Comparison of ENCODE assay signal across 2 cellular contexts in the genomic region with DNA sequence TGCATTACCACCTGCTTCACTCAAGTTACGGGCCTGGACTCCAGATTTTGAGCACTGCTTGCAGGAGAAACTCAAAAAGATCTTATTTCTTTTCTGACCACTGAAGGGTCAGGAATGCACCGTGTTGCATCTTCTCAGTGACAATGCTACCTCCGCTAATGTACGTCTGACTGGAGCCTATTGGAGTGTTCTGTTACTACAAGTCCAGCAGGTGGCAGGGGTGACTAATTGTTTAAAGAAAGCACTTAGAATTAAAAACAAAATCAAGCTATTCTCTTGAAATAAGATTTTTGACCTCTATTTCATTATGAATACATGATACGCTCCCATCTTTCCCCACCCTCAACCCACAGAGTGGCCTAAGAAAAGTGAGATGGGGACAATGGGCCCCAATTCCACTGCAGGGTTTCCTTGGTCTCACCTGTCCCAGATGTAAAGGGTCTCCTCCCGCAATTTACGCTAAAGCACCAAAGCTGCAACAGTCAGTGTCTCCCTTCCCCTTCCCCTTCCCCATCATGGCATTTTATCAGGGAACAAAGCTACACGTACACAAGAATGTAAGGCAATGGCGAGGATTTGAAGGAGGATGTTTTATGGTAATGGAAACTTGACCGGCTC.
TF ChIP-seq lines count a peak whose summit lies in the region.

No MANE protein-coding gene starts in this region.

TF ChIP-seq in HCT116, 20 proteins besides CTCF, POLR2A, EP300 and RAD21:
- TF ChIP-seq JUND (IDR thresholded peaks at IDR 0.05) (no peak), POLR2AphosphoS5 (IDR thresholded peaks at IDR 0.05; ENCODE audit: low read depth, low read length) (no peak), CBX3 (IDR thresholded peaks at IDR 0.05; ENCODE audit: low read depth) (no peak), ZFX (IDR thresholded peaks at IDR 0.05) (no peak), EZH2phosphoT487 (IDR thresholded peaks at IDR 0.05; ENCODE audit: borderline replicate concordance) (no peak), ZBTB33 (IDR thresholded peaks at IDR 0.05; ENCODE audit: extremely low read depth, insufficient replicate concordance, low read length) (no peak), EZH2 (IDR thresholded peaks at IDR 0.05) (no peak), TCF7L2 (IDR thresholded peaks at IDR 0.05; ENCODE audit: borderline replicate concordance, extremely low read depth, insufficient read depth, insufficient read length) (no peak), SP1 (IDR thresholded peaks at IDR 0.05; ENCODE audit: low read depth) (no peak), FOSL1 (IDR thresholded peaks at IDR 0.05; ENCODE audit: low read depth) (no peak), ZNF274 (IDR thresholded peaks at IDR 0.05; ENCODE audit: low read depth, low read length) (no peak), SIN3A (IDR thresholded peaks at IDR 0.05; ENCODE audit: low read depth) (no peak), EGR1 (IDR thresholded peaks at IDR 0.05; ENCODE audit: low read depth) (no peak), ELF1 (IDR thresholded peaks at IDR 0.05; ENCODE audit: borderline replicate concordance, low read depth) (no peak)
- TF ChIP-seq, protein P1, sequence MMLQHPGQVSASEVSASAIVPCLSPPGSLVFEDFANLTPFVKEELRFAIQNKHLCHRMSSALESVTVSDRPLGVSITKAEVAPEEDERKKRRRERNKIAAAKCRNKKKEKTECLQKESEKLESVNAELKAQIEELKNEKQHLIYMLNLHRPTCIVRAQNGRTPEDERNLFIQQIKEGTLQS (IDR thresholded peaks at IDR 0.05), result no peak
- TF ChIP-seq, protein P2, sequence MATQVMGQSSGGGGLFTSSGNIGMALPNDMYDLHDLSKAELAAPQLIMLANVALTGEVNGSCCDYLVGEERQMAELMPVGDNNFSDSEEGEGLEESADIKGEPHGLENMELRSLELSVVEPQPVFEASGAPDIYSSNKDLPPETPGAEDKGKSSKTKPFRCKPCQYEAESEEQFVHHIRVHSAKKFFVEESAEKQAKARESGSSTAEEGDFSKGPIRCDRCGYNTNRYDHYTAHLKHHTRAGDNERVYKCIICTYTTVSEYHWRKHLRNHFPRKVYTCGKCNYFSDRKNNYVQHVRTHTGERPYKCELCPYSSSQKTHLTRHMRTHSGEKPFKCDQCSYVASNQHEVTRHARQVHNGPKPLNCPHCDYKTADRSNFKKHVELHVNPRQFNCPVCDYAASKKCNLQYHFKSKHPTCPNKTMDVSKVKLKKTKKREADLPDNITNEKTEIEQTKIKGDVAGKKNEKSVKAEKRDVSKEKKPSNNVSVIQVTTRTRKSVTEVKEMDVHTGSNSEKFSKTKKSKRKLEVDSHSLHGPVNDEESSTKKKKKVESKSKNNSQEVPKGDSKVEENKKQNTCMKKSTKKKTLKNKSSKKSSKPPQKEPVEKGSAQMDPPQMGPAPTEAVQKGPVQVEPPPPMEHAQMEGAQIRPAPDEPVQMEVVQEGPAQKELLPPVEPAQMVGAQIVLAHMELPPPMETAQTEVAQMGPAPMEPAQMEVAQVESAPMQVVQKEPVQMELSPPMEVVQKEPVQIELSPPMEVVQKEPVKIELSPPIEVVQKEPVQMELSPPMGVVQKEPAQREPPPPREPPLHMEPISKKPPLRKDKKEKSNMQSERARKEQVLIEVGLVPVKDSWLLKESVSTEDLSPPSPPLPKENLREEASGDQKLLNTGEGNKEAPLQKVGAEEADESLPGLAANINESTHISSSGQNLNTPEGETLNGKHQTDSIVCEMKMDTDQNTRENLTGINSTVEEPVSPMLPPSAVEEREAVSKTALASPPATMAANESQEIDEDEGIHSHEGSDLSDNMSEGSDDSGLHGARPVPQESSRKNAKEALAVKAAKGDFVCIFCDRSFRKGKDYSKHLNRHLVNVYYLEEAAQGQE (IDR thresholded peaks at IDR 0.05; ENCODE audit: low read depth), result no peak
- TF ChIP-seq, protein P3, sequence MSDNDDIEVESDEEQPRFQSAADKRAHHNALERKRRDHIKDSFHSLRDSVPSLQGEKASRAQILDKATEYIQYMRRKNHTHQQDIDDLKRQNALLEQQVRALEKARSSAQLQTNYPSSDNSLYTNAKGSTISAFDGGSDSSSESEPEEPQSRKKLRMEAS (IDR thresholded peaks at IDR 0.05), result no peak

TF ChIP-seq in HepG2, 621 proteins besides CTCF, POLR2A, EP300 and RAD21:
- TF ChIP-seq PHF5A (CRISPR knock-in tag; IDR thresholded peaks at IDR 0.05; ENCODE audit: low read depth, unreplicated experiment) (no peak), SMC3 (IDR thresholded peaks at IDR 0.05; ENCODE audit: low read length) (peak; percentile 37), NR2F1 (CRISPR knock-in tag; IDR thresholded peaks at IDR 0.05) (no peak), PHF20 (CRISPR knock-in tag; IDR thresholded peaks at IDR 0.05) (no peak), ZFP36L1 (CRISPR knock-in tag; IDR thresholded peaks at IDR 0.05) (no peak), STAG1 (CRISPR knock-in tag; IDR thresholded peaks at IDR 0.05) (peak; percentile 78), SNRNP70 (IDR thresholded peaks at IDR 0.05; ENCODE audit: low read depth, low read length) (no peak), ZNF660 (CRISPR knock-in tag; IDR thresholded peaks at IDR 0.05; ENCODE audit: borderline replicate concordance, low read depth) (no peak), MIXL1 (CRISPR knock-in tag; IDR thresholded peaks at IDR 0.05) (no peak), GFI1 (CRISPR knock-in tag; IDR thresholded peaks at IDR 0.05; ENCODE audit: borderline replicate concordance) (no peak), CC2D1A (CRISPR knock-in tag; IDR thresholded peaks at IDR 0.05) (no peak), ZNF691 (CRISPR knock-in tag; IDR thresholded peaks at IDR 0.05; ENCODE audit: borderline replicate concordance, low read depth) (no peak)
